8 cellular contexts compared by ENCODE assay signal in genomic region chr1:78005755-78006154, GRCh38. TPM values are rescaled to one million over a fixed set of nuclear protein-coding genes. Genes with fewer than 3 reads are reported as not detected.
DNase-seq lines count a peak whose midpoint lies in the region; ATAC-seq and TF ChIP-seq lines count a peak whose summit lies in the region.

No MANE protein-coding gene starts in this region.

- H3K4me3 ChIP-seq in BLaER1, result peak overlapping the region; percentile 64

- H3K27ac Mint-ChIP-seq in T-helper 2 cell treated with Interferon-gamma antibody and Interleukin-4, amounts not matched to agents 5 μg/mL and 100 μg/mL, for 36 hours, result peak overlapping the region; percentile 99
- peak overlapping the region; percentile 53 to 100 (median 99) for H3K27ac Mint-ChIP-seq in naive thymus-derived CD8-positive, alpha-beta T cell

- peak overlapping the region; percentile 92 for H3K4me3 Mint-ChIP-seq in T-helper 2 cell treated with Interferon-gamma antibody and Interleukin-4, amounts not matched to agents 5 μg/mL and 100 μg/mL, for 36 hours
- H3K4me3 Mint-ChIP-seq in naive thymus-derived CD8-positive, alpha-beta T cell, result peak overlapping the region; percentile 88 to 98 (median 93)

- peak overlapping the region; percentile 77; the same call in 1 of the 2 replicates for H3K9ac ChIP-seq in BLaER1

- H3K36me3 ChIP-seq in BLaER1, result no peaks in the 10 kb centered on the region

- H3K27me3 ChIP-seq in BLaER1, result no peaks in the 10 kb centered on the region

- peaks cover 3% of the 10 kb centered on the region for H3K27me3 Mint-ChIP-seq in T-helper 2 cell treated with Interferon-gamma antibody and Interleukin-4, amounts not matched to agents 5 μg/mL and 100 μg/mL, for 36 hours (ENCODE audit: low read depth)
- peaks cover 0 to 2% (median 0%) of the 10 kb centered on the region in 5 donors for H3K27me3 Mint-ChIP-seq in naive thymus-derived CD8-positive, alpha-beta T cell

- H3K4me1 ChIP-seq in BLaER1, result peaks cover 38% of the 10 kb centered on the region

- H4K20me1 ChIP-seq in BLaER1, result no peaks in the 10 kb centered on the region

- peak overlapping the region; percentile 73 for H3K4me2 ChIP-seq in BLaER1

- no peak for ATAC-seq in naive thymus-derived CD8-positive, alpha-beta T cell
- ATAC-seq in HG02571 (IDR thresholded peaks at IDR 0.05; ENCODE audit: unreplicated experiment) (no peak), GM19397 (IDR thresholded peaks at IDR 0.05; ENCODE audit: unreplicated experiment) (no peak)

- H3K36me3 Mint-ChIP-seq in T-helper 2 cell treated with Interferon-gamma antibody and Interleukin-4, amounts not matched to agents 5 μg/mL and 100 μg/mL, for 36 hours (ENCODE audit: low read depth), result peaks cover 2% of the 10 kb centered on the region
- no peaks in the 10 kb centered on the region for H3K36me3 Mint-ChIP-seq in naive thymus-derived CD8-positive, alpha-beta T cell

- DNase-seq in HT-29 (ENCODE audit: low spot score), result peak; percentile 72
- no peak for DNase-seq in T-helper 2 cell treated with Interferon-gamma antibody and Interleukin-4, amounts not matched to agents 5 μg/mL and 100 μg/mL, for 36 hours (ENCODE audit: low spot score)
- peak; percentile 65 to 77 for DNase-seq in erythroblast (lab: John Stamatoyannopoulos, UW)
- DNase-seq in naive thymus-derived CD8-positive, alpha-beta T cell, result peak in 4 of 10 donors; percentile 9 to 31 (median 25)
- no peak for DNase-seq in activated CD4-positive, alpha-beta T cell treated with anti-CD3 and anti-CD28 coated beads for 48 hours

- no peak for TF ChIP-seq POLR2A in erythroblast (IDR thresholded peaks at IDR 0.05; ENCODE audit: low read length)

- H3K9me3 ChIP-seq in BLaER1, result no peaks in the 10 kb centered on the region

- H3K4me1 Mint-ChIP-seq in T-helper 2 cell treated with Interferon-gamma antibody and Interleukin-4, amounts not matched to agents 5 μg/mL and 100 μg/mL, for 36 hours (ENCODE audit: low read depth), result peaks cover 42% of the 10 kb centered on the region
- H3K4me1 Mint-ChIP-seq in naive thymus-derived CD8-positive, alpha-beta T cell, result peaks cover 15 to 56% (median 42%) of the 10 kb centered on the region in 4 donors

- POLR2A ChIA-PET in naive thymus-derived CD8-positive, alpha-beta T cell (lab: Charles Lee), result interaction anchor here (0.5 to 4.4 kb wide), 5 partner anchors 24 to 857 kb away, joined by 3 to 104 read pairs (median 10); partner anchors contain the start of genes FUBP1 and MIGA1

- peak overlapping the region; percentile 93; the same call in 1 of the 2 replicates for H3K27ac ChIP-seq in BLaER1

- H3K9me3 Mint-ChIP-seq in T-helper 2 cell treated with Interferon-gamma antibody and Interleukin-4, amounts not matched to agents 5 μg/mL and 100 μg/mL, for 36 hours, result no peaks in the 10 kb centered on the region
- H3K9me3 Mint-ChIP-seq in naive thymus-derived CD8-positive, alpha-beta T cell, result no peaks in the 10 kb centered on the region

RNA-seq across cellular contexts. Expression of gene DNAJB4, which starts 1.0 kb away (rescaled TPM):
- total RNA-seq in HT-29 (2014; rRNA removed; shearing (Covaris generic)), result 4.2 and 7.9 TPM in 2 replicates
- total RNA-seq in naive thymus-derived CD8-positive, alpha-beta T cell, result 10 to 100 TPM; 16.9 to 23.0 TPM
- 1 to 10 TPM; 3.7 to 6.3 (median 5.8) TPM for polyA plus RNA-seq in naive thymus-derived CD8-positive, alpha-beta T cell

RNA-seq across cellular contexts. Expression of gene FUBP1, which starts 26.9 kb away (rescaled TPM):
- total RNA-seq in HT-29 (2014; rRNA removed; shearing (Covaris generic)), result 130 and 145 TPM in 2 replicates
- total RNA-seq in naive thymus-derived CD8-positive, alpha-beta T cell, result 100 to 1,000 TPM; 241 to 249 TPM
- 10 to 100 TPM; 47.8 to 54.5 (median 49.0) TPM for polyA plus RNA-seq in naive thymus-derived CD8-positive, alpha-beta T cell

RNA-seq across cellular contexts. Expression of gene GIPC2, which starts 40.0 kb away (rescaled TPM):
- 13.4 and 15.4 TPM in 2 replicates for total RNA-seq in HT-29 (2014; rRNA removed; shearing (Covaris generic))
- under 1 TPM; 0.26 to 0.52 TPM for total RNA-seq in naive thymus-derived CD8-positive, alpha-beta T cell
- polyA plus RNA-seq in naive thymus-derived CD8-positive, alpha-beta T cell, result under 1 TPM; 0.05 to 0.39 (median 0.18) TPM

Comparison
In these comparisons a context has a peak if more than half of its experiments do, and no peak if none do; other contexts are left out.
1. DNase-seq: peak in HT-29 (single experiment) and erythroblast (2 of 2); none in T-helper 2 cell treated with Interferon-gamma antibody and Interleukin-4, amounts not matched to agents 5 μg/mL and 100 μg/mL, for 36 hours (single experiment) and activated CD4-positive, alpha-beta T cell treated with anti-CD3 and anti-CD28 coated beads for 48 hours (single experiment).